14 cellular contexts compared by ENCODE assay signal in genomic region chr2:28603821-28604220, GRCh38.
"Had no signal": no experiment of that assay in that cellular context is flagged by ENCODE, and none has a peak within 500 bp of the region (broad histone marks: within the 10 kb centered on the region; RNA-seq: fewer than 3 reads in every experiment).

No MANE protein-coding gene starts in this region.

- H3K27me3 ChIP-seq: brain microvascular endothelial cell, gastroesophageal sphincter, tibial artery had no signal

- H3K9me3 ChIP-seq: gastroesophageal sphincter, tibial artery had no signal

- H3K36me3 Mint-ChIP-seq: activated naive CD8-positive, alpha-beta T cell had no signal

- H3K27ac Mint-ChIP-seq: activated naive CD8-positive, alpha-beta T cell; nephron progenitor cell had no signal

- DNase-seq: activated CD4-positive, alpha-beta T cell treated with anti-CD3 and anti-CD28 coated beads for 1 hour; activated CD4-positive, alpha-beta T cell treated with anti-CD3 and anti-CD28 coated beads, Interleukin-2, amount 50 U/mL, for 48 hours; activated gamma-delta T cell; activated T-cell treated with anti-CD3 and anti-CD28 coated beads, Interleukin-2, amount 50 U/mL, for 4 hours; amygdala; brain microvascular endothelial cell; islet precursor cell; mesendoderm; nephron progenitor cell; stimulated activated CD4-positive, alpha-beta T cell treated with anti-CD3 and anti-CD28 coated beads, Interleukin-15, amount 100 ng/mL, for 24 hours; tibial artery had no signal

- H3K36me3 ChIP-seq: brain microvascular endothelial cell, gastroesophageal sphincter, tibial artery had no signal

- H3K4me3 ChIP-seq: gastroesophageal sphincter, tibial artery had no signal

- H3K27me3 Mint-ChIP-seq: activated naive CD8-positive, alpha-beta T cell had no signal

- H3K9me3 Mint-ChIP-seq: activated T-cell treated with anti-CD3 and anti-CD28 coated beads, Interleukin-2, amount 50 U/mL, for 4 hours; nephron progenitor cell had no signal

- ATAC-seq: activated T-cell treated with anti-CD3 and anti-CD28 coated beads, Interleukin-2, amount 50 U/mL, for 4 hours; gastroesophageal sphincter; left lobe of liver had no signal

- H3K4me3 Mint-ChIP-seq: activated naive CD8-positive, alpha-beta T cell; activated T-cell treated with anti-CD3 and anti-CD28 coated beads, Interleukin-2, amount 50 U/mL, for 4 hours; nephron progenitor cell had no signal

- H3K27ac ChIP-seq: brain microvascular endothelial cell, tibial artery had no signal
